10 cellular contexts compared by ENCODE assay signal in the genomic region with DNA sequence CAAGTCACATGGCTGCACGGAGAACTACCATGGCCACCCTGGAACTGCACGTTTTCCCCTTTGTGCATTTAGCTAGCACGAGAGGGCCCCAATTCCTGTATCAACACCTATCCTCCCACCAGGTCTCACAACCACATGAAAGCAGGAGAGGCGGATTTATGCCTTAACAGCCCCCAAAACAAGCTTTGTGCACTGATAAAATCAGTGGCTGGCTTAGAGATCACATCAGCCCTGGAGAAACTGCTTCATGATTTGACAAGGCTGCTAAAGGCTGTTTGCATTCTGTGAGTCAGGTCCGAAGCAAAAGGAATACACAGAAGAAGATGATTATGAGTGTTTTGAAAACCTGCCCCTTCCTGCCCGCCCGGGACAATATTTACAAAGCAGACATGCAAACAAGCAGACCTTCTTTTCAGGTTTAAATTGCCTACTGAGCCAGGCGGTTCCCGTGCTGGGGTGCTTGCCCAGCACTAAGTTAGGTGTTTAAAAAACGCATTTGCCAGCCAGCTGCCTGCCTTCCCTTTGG. TPM values are rescaled to one million over a fixed set of nuclear protein-coding genes. Genes with fewer than 3 reads are reported as not detected.
DNase-seq lines count a peak whose midpoint lies in the region; ATAC-seq and TF ChIP-seq lines count a peak whose summit lies in the region.
"Had no signal": no experiment of that assay in that cellular context is flagged by ENCODE, and none has a peak within 500 bp of the region (broad histone marks: within the 10 kb centered on the region; RNA-seq: fewer than 3 reads in every experiment).

No MANE protein-coding gene starts in this region.

- intact Hi-C loops in IMR-90 (cut with micrococcal nuclease): no loop called here
- intact Hi-C loops in A673 (cut with micrococcal nuclease; ENCODE audit: unreplicated experiment): no loop called here
- intact Hi-C loops in sciatic nerve (cut with DNase I): no loop called here

- no peak for TF ChIP-seq POLR2A in IMR-90 (IDR thresholded peaks at IDR 0.05; ENCODE audit: low read depth, low read length)

- peaks cover 10% of the 10 kb centered on the region; the same call in 1 of the 2 replicates for H3K9me1 ChIP-seq in IMR-90 (ENCODE audit: insufficient read depth, low read length)

- H3K4ac ChIP-seq in IMR-90 (ENCODE audit: low read depth, low read length): no peak overlapping the region

- 76% methylated on average over 3 of the region's 10 CpGs; no CpG with 5 or more reads in 1 of the 2 experiments for WGBS in IMR-90 (ENCODE audit: extremely low coverage in 2 of 2, insufficient read length in 1 of 2), 2 experiments
- WGBS in hepatocyte (ENCODE audit: low lambda C conversion rate, missing lambda C conversion rate): 10% methylated on average over 10 of the region's 10 CpGs

- H2BK120ac ChIP-seq in IMR-90 (ENCODE audit: low read depth, low read length): no peak overlapping the region

- TF ChIP-seq CTCF in IMR-90 (conservative IDR thresholded peaks at IDR 0.05; ENCODE audit: low read depth, low read length) (no peak), RWPE1 (conservative IDR thresholded peaks at IDR 0.05; ENCODE audit: low read depth) (no peak), hepatocyte (IDR thresholded peaks at IDR 0.05; ENCODE audit: poor library complexity) (no peak), A673 (conservative IDR thresholded peaks at IDR 0.05; ENCODE audit: low read depth, low read length) (no peak)

- H2BK5ac ChIP-seq in IMR-90 (ENCODE audit: low read depth, low read length, poor library complexity, severe bottlenecking): no peak overlapping the region

- H3K27ac ChIP-seq in IMR-90 (ENCODE audit: insufficient read depth, low read length) (no peak overlapping the region), RWPE1 (no peak overlapping the region), hepatocyte (peak overlapping the region; percentile 45), A673 (ENCODE audit: low read depth, low read length, poor library complexity, severe bottlenecking) (no peak overlapping the region)

- H3K79me2 ChIP-seq in hepatocyte: no peaks in the 10 kb centered on the region

- H4K20me1 ChIP-seq in IMR-90 (ENCODE audit: insufficient read depth, low read length) (peaks cover 63% of the 10 kb centered on the region), hepatocyte (ENCODE audit: insufficient read depth, poor library complexity, severe bottlenecking) (no peaks in the 10 kb centered on the region)

- H2AK9ac ChIP-seq in IMR-90 (replicated peaks; ENCODE audit: low read depth, low read length, poor library complexity): no peak overlapping the region

- ATAC-seq in IMR-90 (ENCODE audit: low read depth) (no peak), GM19351 (IDR thresholded peaks at IDR 0.05; ENCODE audit: unreplicated experiment) (no peak), sciatic nerve (no peak)

- CTCF ChIA-PET in IMR-90 (lab: Yijun Ruan, JAX) (interaction anchor here (0.6 kb wide), 1 partner anchor 1726 kb away, joined by 4 read pairs; no protein-coding TSS in a partner anchor), RWPE1 (lab: Yijun Ruan, JAX) (interaction anchor here (0.9 kb wide), 1 partner anchor 386 kb away, joined by 3 read pairs; no protein-coding TSS in a partner anchor), A673 (lab: Charles Lee) (no interaction called here)

- H3K4me3 ChIP-seq in IMR-90 (ENCODE audit: insufficient read depth, low read depth, low read length) (no peak overlapping the region), hepatocyte (no peak overlapping the region), A673 (ENCODE audit: low read depth, low read length, poor library complexity, severe bottlenecking) (no peak overlapping the region)

- H2BK15ac ChIP-seq in IMR-90 (ENCODE audit: low read depth, low read length): no peak overlapping the region

- dilution Hi-C loops in IMR-90 (cut with HindIII; ENCODE audit: low sequenced_read_pairs, unreplicated experiment): no loop called here

- H3K56ac ChIP-seq in IMR-90 (ENCODE audit: extremely low read depth, insufficient read depth, low read length): no peak overlapping the region

- H2AK5ac ChIP-seq in IMR-90 (ENCODE audit: low read depth, low read length): no peak overlapping the region

- no TSS peak for BruUV-seq in IMR-90 (replicated peaks; lab: Mats Ljungman, UMichigan)
- BruUV-seq in A673 (replicated peaks; lab: Mats Ljungman, UMichigan): no TSS peak

- H3K23ac ChIP-seq in IMR-90 (ENCODE audit: low read depth, low read length): no peak overlapping the region

- H2BK20ac ChIP-seq in IMR-90 (ENCODE audit: low read depth, low read length): no peak overlapping the region

- H3K4me2 ChIP-seq in IMR-90 (ENCODE audit: low read depth, low read length): no peak overlapping the region
- H3K4me2 ChIP-seq in hepatocyte: peak overlapping the region; percentile 71

- peaks cover 0 to 7% of the 10 kb centered on the region in 2 experiments; a peak in 1 of 4 replicates for H3K79me1 ChIP-seq in IMR-90 (ENCODE audit: low read depth in 1 of 2, low read length in 2 of 2)

- no peak overlapping the region for H3K14ac ChIP-seq in IMR-90 (replicated peaks; ENCODE audit: low read depth, low read length)

- H4K8ac ChIP-seq in IMR-90 (ENCODE audit: low read depth in 2 of 2, low read length in 2 of 2): no peak overlapping the region

- in situ Hi-C loops in IMR-90 (cut with MboI; ENCODE audit: low sequenced_read_pairs): no loop called here

- H3K27me3 ChIP-seq in IMR-90 (ENCODE audit: control insufficient read depth, insufficient read depth, low read length) (no peaks in the 10 kb centered on the region), hepatocyte (no peaks in the 10 kb centered on the region), A673 (replicated peaks; ENCODE audit: insufficient read depth, low read depth, low read length, poor library complexity) (peaks cover 24% of the 10 kb centered on the region)

- H3K36me3 ChIP-seq in IMR-90 (ENCODE audit: control insufficient read depth, insufficient read depth, low read length) (peaks cover 53% of the 10 kb centered on the region), hepatocyte (replicated peaks; ENCODE audit: insufficient read depth, low read depth) (no peaks in the 10 kb centered on the region), A673 (ENCODE audit: insufficient read depth, low read length, poor library complexity, severe bottlenecking) (no peaks in the 10 kb centered on the region)

- POLR2A ChIA-PET in IMR-90 (lab: Charles Lee; ENCODE audit: unreplicated experiment): no interaction called here
- POLR2A ChIA-PET in RWPE1 (lab: Yijun Ruan, JAX; ENCODE audit: low non-redundant PET): no interaction called here
- POLR2A ChIA-PET in A673 (lab: Charles Lee; ENCODE audit: low non-redundant PET): no interaction called here

- H2AFZ ChIP-seq in IMR-90 (replicated peaks; ENCODE audit: low read length, poor library complexity) (peak overlapping the region; percentile 55), hepatocyte (peak overlapping the region; percentile 9)

- DNase-seq in COR-L47 (lab: John Stamatoyannopoulos, UW): peak; percentile 76
- DNase-seq in IMR-90: no peak
- peak; percentile 34 for DNase-seq in RWPE1 (ENCODE audit: low spot score)
- peak; percentile 14 for DNase-seq in hepatocyte (ENCODE audit: low spot score)
- no peak for DNase-seq in middle frontal gyrus (ENCODE audit: extremely low spot score, low spot score)
- DNase-seq in A673 (ENCODE audit: low spot score): no peak
- no peak for DNase-seq in sciatic nerve (ENCODE audit: low spot score)
- DNase-seq: activated CD8-positive, alpha-beta memory T cell treated with anti-CD3 and anti-CD28 coated beads, Interleukin-2, amount 50 U/mL, for 48 hours; H9 had no signal

- TF ChIP-seq RAD21 in IMR-90 (IDR thresholded peaks at IDR 0.05; ENCODE audit: low read length): no peak

- no peak overlapping the region for H3K18ac ChIP-seq in IMR-90 (ENCODE audit: low read depth, low read length)

- H4K91ac ChIP-seq in IMR-90 (ENCODE audit: insufficient read depth, low read depth, low read length): no peak overlapping the region

- H3K9me3 ChIP-seq in IMR-90 (ENCODE audit: control insufficient read depth, insufficient read depth, low read length) (no peaks in the 10 kb centered on the region), hepatocyte (ENCODE audit: low read depth) (no peaks in the 10 kb centered on the region), A673 (ENCODE audit: low read depth, low read length, poor library complexity, severe bottlenecking) (no peaks in the 10 kb centered on the region)

- no peak overlapping the region for H4K5ac ChIP-seq in IMR-90 (ENCODE audit: low read depth, low read length)

- H3K9ac ChIP-seq in IMR-90 (ENCODE audit: low read depth, low read length): no peak overlapping the region

- H3K4me1 ChIP-seq in IMR-90 (ENCODE audit: control insufficient read depth, insufficient read depth, low read length) (peaks cover 1% of the 10 kb centered on the region; the same call in 1 of the 2 replicates), hepatocyte (ENCODE audit: insufficient read depth) (peaks cover 6% of the 10 kb centered on the region), A673 (ENCODE audit: insufficient read depth, low read length, poor library complexity, severe bottlenecking) (no peaks in the 10 kb centered on the region)

- H3K9me2 ChIP-seq in hepatocyte (replicated peaks; ENCODE audit: insufficient read depth): no peaks in the 10 kb centered on the region

TF ChIP-seq in IMR-90, 13 proteins besides CTCF, POLR2A, EP300 and RAD21 (continues in another document):
- TF ChIP-seq BHLHE40 (IDR thresholded peaks at IDR 0.05; ENCODE audit: low read depth, low read length) (no peak), FOS (IDR thresholded peaks at IDR 0.05; ENCODE audit: low read depth, low read length) (no peak), MXI1 (IDR thresholded peaks at IDR 0.05; ENCODE audit: borderline replicate concordance, low read depth, low read length) (no peak), NFE2L2 (IDR thresholded peaks at IDR 0.05; ENCODE audit: low read depth, low read length) (no peak), RCOR1 (IDR thresholded peaks at IDR 0.05; ENCODE audit: insufficient replicate concordance, low read length) (no peak), SMC3 (IDR thresholded peaks at IDR 0.05; ENCODE audit: low read depth, low read length) (no peak), MAZ (IDR thresholded peaks at IDR 0.05; ENCODE audit: borderline replicate concordance, low read depth, low read length) (no peak)

RNA-seq across cellular contexts. Expression of gene CEMIP, which starts 25.9 kb away (rescaled TPM):
- total RNA-seq in IMR-90 (2012; rRNA removed): 51.9 and 63.8 TPM in 2 replicates
- 66.9 and 78.0 TPM in 2 replicates for polyA plus RNA-seq in IMR-90 (2012; rRNA removed)
- polyA plus RNA-seq in IMR-90 (2012; cell fraction: cytosol; rRNA removed): 64.2 and 87.8 TPM in 2 replicates
- 112 and 211 TPM in 2 replicates for polyA plus RNA-seq in IMR-90 (2012; cell fraction: nucleus; rRNA removed; ENCODE audit: low replicate concordance)
- 2.1 and 2.3 TPM in 2 replicates for total RNA-seq in hepatocyte
- 3.5 and 4.4 TPM in 2 replicates for polyA plus RNA-seq in hepatocyte
- not detected in 2 replicates for total RNA-seq in A673 (2021)
- 9.9 TPM for total RNA-seq in sciatic nerve

Comparison
In these comparisons a context has a peak if more than half of its experiments do, and no peak if none do; other contexts are left out.
1. DNase-seq: peak in COR-L47 (single experiment), RWPE1 (single experiment) and hepatocyte (single experiment); none in IMR-90 (single experiment), middle frontal gyrus (single experiment), A673 (single experiment) and sciatic nerve (single experiment).